ENCODE assay signal across 8 cellular contexts in the genomic region with DNA sequence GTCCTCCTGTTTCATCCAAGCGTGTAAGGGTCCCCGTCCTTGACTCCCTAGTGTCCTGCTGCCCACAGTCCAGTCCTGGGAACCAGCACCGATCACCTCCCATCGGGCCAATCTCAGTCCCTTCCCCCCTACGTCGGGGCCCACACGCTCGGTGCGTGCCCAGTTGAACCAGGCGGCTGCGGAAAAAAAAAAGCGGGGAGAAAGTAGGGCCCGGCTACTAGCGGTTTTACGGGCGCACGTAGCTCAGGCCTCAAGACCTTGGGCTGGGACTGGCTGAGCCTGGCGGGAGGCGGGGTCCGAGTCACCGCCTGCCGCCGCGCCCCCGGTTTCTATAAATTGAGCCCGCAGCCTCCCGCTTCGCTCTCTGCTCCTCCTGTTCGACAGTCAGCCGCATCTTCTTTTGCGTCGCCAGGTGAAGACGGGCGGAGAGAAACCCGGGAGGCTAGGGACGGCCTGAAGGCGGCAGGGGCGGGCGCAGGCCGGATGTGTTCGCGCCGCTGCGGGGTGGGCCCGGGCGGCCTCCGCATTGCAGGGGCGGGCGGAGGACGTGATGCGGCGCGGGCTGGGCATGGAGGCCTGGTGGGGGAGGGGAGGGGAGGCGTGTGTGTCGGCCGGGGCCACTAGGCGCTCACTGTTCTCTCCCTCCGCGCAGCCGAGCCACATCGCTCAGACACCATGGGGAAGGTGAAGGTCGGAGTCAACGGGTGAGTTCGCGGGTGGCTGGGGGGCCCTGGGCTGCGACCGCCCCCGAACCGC. TPM values are rescaled to one million over a fixed set of nuclear protein-coding genes. Genes with fewer than 3 reads are reported as not detected.
DNase-seq lines count a peak whose midpoint lies in the region; ATAC-seq, FAIRE-seq and TF ChIP-seq lines count a peak whose summit lies in the region.

TSS of gene GAPDH (plus strand) at position 360 of the 756 bp plus-strand sequence. CDS start at position 676, 316 bp downstream.

- POLR2A ChIA-PET in endothelial cell of umbilical vein (lab: Charles Lee): interaction anchor here (0.6 to 2.4 kb wide), 22 partner anchors 10 to 198 kb away, joined by 3 to 25 read pairs (median 5); partner anchors contain the start of genes MRPL51, VAMP1 and ZNF384

- H3K4me2 ChIP-seq in OCI-LY3 (ENCODE audit: low read length): peak within 1 kb of the TSS; percentile 98
- peak within 1 kb of the TSS; percentile 60 for H3K4me2 ChIP-seq in endothelial cell of umbilical vein (ENCODE audit: insufficient read depth, low read length)

- H2AFZ ChIP-seq in OCI-LY3 (ENCODE audit: low read depth, low read length) (peak within 1 kb of the TSS; percentile 93), endothelial cell of umbilical vein (ENCODE audit: low read depth, low read length) (peak within 1 kb of the TSS; percentile 61)

- peak; percentile 41 for ATAC-seq in GM21526 (IDR thresholded peaks at IDR 0.05; ENCODE audit: low FRiP score, unreplicated experiment)

- no TSS peak for BruUV-seq in endothelial cell of umbilical vein (replicated peaks; lab: Mats Ljungman, UMichigan)

- H4K20me1 ChIP-seq in OCI-LY3 (ENCODE audit: insufficient read depth, low read length) (peaks cover 37% of the 10 kb centered on the region), endothelial cell of umbilical vein (replicated peaks; ENCODE audit: control insufficient read depth, extremely low read depth, insufficient read depth, low read length) (no peaks in the 10 kb centered on the region)

- peak within 1 kb of the TSS; percentile 98 for H3K9ac ChIP-seq in OCI-LY3 (ENCODE audit: low read length)
- peak within 1 kb of the TSS; percentile 96 for H3K9ac ChIP-seq in endothelial cell of umbilical vein (replicated peaks; ENCODE audit: extremely low read depth, insufficient read depth, low read length)

- FAIRE-seq in endothelial cell of umbilical vein (lab: Jason Lieb, UNC): peak; percentile 96

- intact Hi-C loops in endothelial cell of umbilical vein (cut with micrococcal nuclease): loop anchor here (1.0 to 2.0 kb wide), 4 partner anchors 20 to 212 kb away; partner anchors contain the start of gene MRPL51

- H3K27ac ChIP-seq in OCI-LY3 (ENCODE audit: low read length) (peak within 1 kb of the TSS; percentile 85), endothelial cell of umbilical vein (ENCODE audit: insufficient read depth, low read depth, low read length) (peak within 1 kb of the TSS; percentile 73)

- peak within 1 kb of the TSS; percentile 88 for H3K4me3 ChIP-seq in OCI-LY3 (ENCODE audit: low read length)
- H3K4me3 ChIP-seq in endothelial cell of umbilical vein (replicated peaks in 1 of 3; ENCODE audit: insufficient read depth in 1 of 3, low read depth in 1 of 3, low read length in 3 of 3): peak within 1 kb of the TSS; percentile 68 to 70 (median 68)
- H3K4me3 ChIP-seq in mononuclear cell (ENCODE audit: low read length): peak within 1 kb of the TSS; percentile 97

- DNase-seq in DMS 273 (lab: John Stamatoyannopoulos, UW; ENCODE audit: unreplicated experiment): peak; percentile 97
- DNase-seq in HuH-7.5 (ENCODE audit: low spot score): peak; percentile 92
- DNase-seq in activated T-cell treated with anti-CD3 and anti-CD28 coated beads for 1 hour (ENCODE audit: low read depth): peak; percentile 82
- DNase-seq in endothelial cell of umbilical vein (ENCODE audit: low read depth, low spot score): peak; percentile 95
- peak; percentile 81 for DNase-seq in stimulated activated CD8-positive, alpha-beta memory T cell treated with anti-CD3 and anti-CD28 coated beads, Interleukin-4, amount 100 ng/mL, for 24 hours (ENCODE audit: low read depth)

- no peaks in the 10 kb centered on the region for H3K27me3 ChIP-seq in OCI-LY3 (ENCODE audit: low read depth, low read length)
- no peaks in the 10 kb centered on the region for H3K27me3 ChIP-seq in endothelial cell of umbilical vein (ENCODE audit: control insufficient read depth in 2 of 2, insufficient read depth in 2 of 2, low read length in 2 of 2)
- no peaks in the 10 kb centered on the region for H3K27me3 ChIP-seq in mononuclear cell (ENCODE audit: insufficient read depth, low read length)

- H3K4me1 ChIP-seq in OCI-LY3 (ENCODE audit: low read length): peaks cover 38% of the 10 kb centered on the region
- peaks cover 34% of the 10 kb centered on the region for H3K4me1 ChIP-seq in endothelial cell of umbilical vein (ENCODE audit: control insufficient read depth, extremely low read depth, insufficient read depth, low read length)
- peaks cover 60% of the 10 kb centered on the region for H3K4me1 ChIP-seq in mononuclear cell (ENCODE audit: insufficient read depth, low read length)

- dilution Hi-C loops in endothelial cell of umbilical vein (cut with MboI; ENCODE audit: extremely low pct_ligation_motif_present, low sequenced_read_pairs): no loop called here

- H3K9me3 ChIP-seq in OCI-LY3 (ENCODE audit: insufficient read depth, low read length) (no peaks in the 10 kb centered on the region), endothelial cell of umbilical vein (replicated peaks; ENCODE audit: control insufficient read depth, insufficient read depth, low read length) (no peaks in the 10 kb centered on the region), mononuclear cell (ENCODE audit: low read depth, low read length) (no peaks in the 10 kb centered on the region)

- CTCF ChIA-PET in endothelial cell of umbilical vein (lab: Charles Lee): interaction anchor here (0.5 to 1.1 kb wide), 6 partner anchors 18 to 111 kb away, joined by 3 to 5 read pairs (median 4); partner anchors contain the start of gene VAMP1

- TF ChIP-seq POLR2A in endothelial cell of umbilical vein (IDR thresholded peaks at IDR 0.05; ENCODE audit: low read depth, low read length): peak; percentile 99

- H3K9me1 ChIP-seq in endothelial cell of umbilical vein (replicated peaks; ENCODE audit: control insufficient read depth, extremely low read depth, insufficient read depth, low read length): no peaks in the 10 kb centered on the region

- peaks cover 63% of the 10 kb centered on the region for H3K36me3 ChIP-seq in OCI-LY3 (replicated peaks; ENCODE audit: low read depth, low read length)
- peaks cover 25 to 37% of the 10 kb centered on the region in 2 experiments for H3K36me3 ChIP-seq in endothelial cell of umbilical vein (ENCODE audit: control insufficient read depth in 2 of 2, extremely low read depth in 1 of 2, insufficient read depth in 2 of 2, low read length in 2 of 2)

- H3K79me2 ChIP-seq in OCI-LY3 (ENCODE audit: low read length): peaks cover 47% of the 10 kb centered on the region
- peaks cover 31% of the 10 kb centered on the region for H3K79me2 ChIP-seq in endothelial cell of umbilical vein (ENCODE audit: control insufficient read depth, insufficient read depth, low read length)

- TF ChIP-seq CTCF in OCI-LY3 (IDR thresholded peaks at IDR 0.05; ENCODE audit: low read depth, low read length): no peak
- no peak for TF ChIP-seq CTCF in endothelial cell of umbilical vein (IDR thresholded peaks at IDR 0.05; ENCODE audit: extremely low read depth in 1 of 2, insufficient read depth in 1 of 2, low read depth in 1 of 2, low read length in 2 of 2)

TF ChIP-seq in endothelial cell of umbilical vein, 7 proteins besides CTCF, POLR2A, EP300 and RAD21:
- TF ChIP-seq GATA2 (IDR thresholded peaks at IDR 0.05; ENCODE audit: insufficient read depth, insufficient read length, low read depth, low read length): no peak
- TF ChIP-seq JUN (IDR thresholded peaks at IDR 0.05; ENCODE audit: borderline replicate concordance, insufficient read depth, insufficient read length, low read depth): no peak
- no peak for TF ChIP-seq MYC (IDR thresholded peaks at IDR 0.05; ENCODE audit: low read depth, low read length)
- TF ChIP-seq FOS (IDR thresholded peaks at IDR 0.05; ENCODE audit: borderline replicate concordance, insufficient read depth, low read length): peak; percentile 25
- peak; percentile 100 for TF ChIP-seq POLR2AphosphoS5 (IDR thresholded peaks at IDR 0.05; ENCODE audit: insufficient read depth, low read depth, low read length)
TF ChIP-seq in endothelial cell of umbilical vein: peak in this region for 2.

RNA-seq across cellular contexts. Expression of gene GAPDH, which starts in this region (rescaled TPM):
- total RNA-seq in endothelial cell of umbilical vein (4,245 and 4,648 TPM in 2 replicates), mononuclear cell (2,093 TPM)
- polyA plus RNA-seq in endothelial cell of umbilical vein: 8,748 and 10,370 TPM in 2 replicates
- 9,573 and 9,900 TPM in 2 replicates for polyA plus RNA-seq in endothelial cell of umbilical vein (2011; cell fraction: cytosol; rRNA removed)
- 2,700 and 3,179 TPM in 2 replicates for polyA plus RNA-seq in endothelial cell of umbilical vein (2011; cell fraction: nucleus; rRNA removed)
- 5,034 and 5,687 TPM in 2 replicates for polyA plus RNA-seq in endothelial cell of umbilical vein (2012)
- 7,250 and 7,739 TPM in 2 replicates for polyA minus RNA-seq in endothelial cell of umbilical vein
- 5,221 TPM for polyA minus RNA-seq in endothelial cell of umbilical vein (2011; cell fraction: cytosol; rRNA and poly(A)+ RNA removed)
- polyA minus RNA-seq in endothelial cell of umbilical vein (2011; cell fraction: nucleus; rRNA and poly(A)+ RNA removed): 818 and 923 TPM in 2 replicates

Comparison
In these comparisons a context has a peak if more than half of its experiments do, and no peak if none do; other contexts are left out.
1. Peak in every context shown above with its lines: DNase-seq, ATAC-seq, H3K4me3 ChIP-seq and H3K27ac ChIP-seq.